15 cellular contexts compared by ENCODE assay signal in genomic region chr9:2096376-2096970, GRCh38.
DNase-seq lines count a peak whose midpoint lies in the region; ATAC-seq, FAIRE-seq and TF ChIP-seq lines count a peak whose summit lies in the region.
"Had no signal": no experiment of that assay in that cellular context is flagged by ENCODE, and none has a peak within 500 bp of the region (broad histone marks: within the 10 kb centered on the region; RNA-seq: fewer than 3 reads in every experiment).

No MANE protein-coding gene starts in this region.

- H3K36me3 ChIP-seq in H1 (ENCODE audit: control insufficient read depth in 2 of 4, insufficient read depth in 4 of 4, low read length in 3 of 4): no peaks in the 10 kb centered on the region

- no peak overlapping the region for H2BK5ac ChIP-seq in H1 (ENCODE audit: low read depth, low read length)

- no peak for FAIRE-seq in H1 (lab: Jason Lieb, UNC)
- FAIRE-seq: GM12878 had no signal

- no peak overlapping the region for H2BK15ac ChIP-seq in H1 (ENCODE audit: low read length)

- TF ChIP-seq RAD21 in H1 (IDR thresholded peaks at IDR 0.05 in 1 of 2, conservative IDR thresholded peaks at IDR 0.05 in 1 of 2; ENCODE audit: low read depth in 2 of 2, low read length in 2 of 2): no peak

- H3K4me2 ChIP-seq in H1 (ENCODE audit: insufficient read depth in 1 of 2, low read depth in 2 of 2, low read length in 2 of 2): no peak overlapping the region

- TF ChIP-seq POLR2A in H1 (IDR thresholded peaks at IDR 0.05; ENCODE audit: control extremely low read depth in 1 of 2, low read depth in 2 of 2, low read length in 2 of 2): no peak

- TF ChIP-seq CTCF in H1 (IDR thresholded peaks at IDR 0.05; ENCODE audit: control extremely low read depth in 1 of 3, insufficient read depth in 1 of 3, low read depth in 1 of 3, low read length in 3 of 3): no peak

- peaks cover 31% of the 10 kb centered on the region for H3K36me3 Mint-ChIP-seq in activated naive CD8-positive, alpha-beta T cell treated with anti-CD3 and anti-CD28 coated beads for 36 hours
- H3K36me3 Mint-ChIP-seq in activated naive CD8-positive, alpha-beta T cell treated with anti-CD3 and anti-CD28 coated beads, Interleukin-2, amount 50 U/mL, for 24 hours (ENCODE audit: low read depth): peaks cover 44% of the 10 kb centered on the region
- peaks cover 7% of the 10 kb centered on the region for H3K36me3 Mint-ChIP-seq in T-helper 17 cell (ENCODE audit: low read depth)

- no peak overlapping the region for H2BK120ac ChIP-seq in H1 (replicated peaks; ENCODE audit: low read depth, low read length)

- H3K23ac ChIP-seq in H1 (ENCODE audit: insufficient read length): no peak overlapping the region

- H3K27me3 Mint-ChIP-seq in activated naive CD8-positive, alpha-beta T cell treated with anti-CD3 and anti-CD28 coated beads for 36 hours: no peaks in the 10 kb centered on the region
- H3K27me3 Mint-ChIP-seq in activated naive CD8-positive, alpha-beta T cell treated with anti-CD3 and anti-CD28 coated beads, Interleukin-2, amount 50 U/mL, for 24 hours: no peaks in the 10 kb centered on the region
- H3K27me3 Mint-ChIP-seq in T-helper 17 cell: no peaks in the 10 kb centered on the region

- no peak overlapping the region for H3K56ac ChIP-seq in H1 (replicated peaks; ENCODE audit: insufficient read length, low read depth, low read length)

- no peak overlapping the region for H3K9ac ChIP-seq in H1 (replicated peaks in 1 of 4; ENCODE audit: extremely low read depth in 1 of 4, low read depth in 3 of 4, low read length in 3 of 4)

- no peak overlapping the region for H3K4me3 ChIP-seq in H1 (ENCODE audit: extremely low read depth in 1 of 4, insufficient read depth in 2 of 4, low read depth in 3 of 4, low read length in 4 of 4)
- H3K4me3 ChIP-seq: GM12878 had no signal

- ATAC-seq in activated naive CD8-positive, alpha-beta T cell treated with anti-CD3 and anti-CD28 coated beads, Interleukin-2, amount 50 U/mL, for 24 hours: no peak
- ATAC-seq in T-helper 17 cell: no peak
- no peak for ATAC-seq in GM18498 (IDR thresholded peaks at IDR 0.05; ENCODE audit: unreplicated experiment)
- no peak for ATAC-seq in GM19328 (IDR thresholded peaks at IDR 0.05; ENCODE audit: unreplicated experiment)
- ATAC-seq: GM12878 had no signal

- H3K79me1 ChIP-seq in H1 (ENCODE audit: low read depth, low read length): no peaks in the 10 kb centered on the region

- H2BK12ac ChIP-seq in H1 (ENCODE audit: low read depth, low read length): no peak overlapping the region; the same call in 1 of the 2 replicates

- no peak overlapping the region for H4K5ac ChIP-seq in H1 (ENCODE audit: insufficient read length, low read depth, low read length)

- no peak overlapping the region for H4K91ac ChIP-seq in H1 (replicated peaks; ENCODE audit: insufficient read length, low read length)

- CTCF ChIA-PET in H1 (lab: Charles Lee; ENCODE audit: partially characterized antibody): interaction anchor here (0.9 to 1.1 kb wide), 2 partner anchors 9 kb away, joined by 3 read pairs; no protein-coding TSS in a partner anchor

- H3K27me3 ChIP-seq in H1 (replicated peaks in 1 of 4; ENCODE audit: control insufficient read depth in 3 of 4, extremely low read depth in 1 of 4, insufficient read depth in 3 of 4, low read length in 3 of 4): no peaks in the 10 kb centered on the region

- no peaks in the 10 kb centered on the region for H3K4me1 ChIP-seq in H1 (replicated peaks in 1 of 4; ENCODE audit: control insufficient read depth in 3 of 4, insufficient read depth in 4 of 4, low read length in 3 of 4)

- H3K9me3 ChIP-seq in T-helper 17 cell (ENCODE audit: control insufficient read depth, low read length, poor library complexity, severe bottlenecking): no peaks in the 10 kb centered on the region
- no peaks in the 10 kb centered on the region for H3K9me3 ChIP-seq in H1 (ENCODE audit: insufficient read depth in 2 of 2, low read depth in 1 of 2, low read length in 1 of 2)

- H3K79me2 ChIP-seq in H1 (ENCODE audit: control insufficient read depth in 1 of 2, insufficient read depth in 2 of 2, low read length in 2 of 2): no peaks in the 10 kb centered on the region

- no peaks in the 10 kb centered on the region for H3K23me2 ChIP-seq in H1 (ENCODE audit: low read depth, low read length)

- DNase-seq in activated naive CD8-positive, alpha-beta T cell treated with anti-CD3 and anti-CD28 coated beads for 36 hours: no peak
- no peak for DNase-seq in activated naive CD8-positive, alpha-beta T cell treated with anti-CD3 and anti-CD28 coated beads, Interleukin-2, amount 50 U/mL, for 24 hours
- DNase-seq in T-helper 17 cell: no peak
- DNase-seq in H1 (ENCODE audit: low read depth in 1 of 2, low spot score in 2 of 2): no peak
- DNase-seq in pons (ENCODE audit: low spot score): no peak
- DNase-seq: C1 segment of cervical spinal cord, GDM1, Kasumi-1, MM.1S, NCI-H187, NCI-H526 treated with DMSO at 0.1 percent for 48 hours, SHP77 had no signal

- H3K18ac ChIP-seq in H1 (ENCODE audit: extremely low read depth, low read length): no peak overlapping the region

- H3K4me1 Mint-ChIP-seq in activated naive CD8-positive, alpha-beta T cell treated with anti-CD3 and anti-CD28 coated beads for 36 hours: no peaks in the 10 kb centered on the region
- no peaks in the 10 kb centered on the region for H3K4me1 Mint-ChIP-seq in activated naive CD8-positive, alpha-beta T cell treated with anti-CD3 and anti-CD28 coated beads, Interleukin-2, amount 50 U/mL, for 24 hours
- peaks cover 3% of the 10 kb centered on the region for H3K4me1 Mint-ChIP-seq in T-helper 17 cell

- H3K4ac ChIP-seq in H1 (replicated peaks; ENCODE audit: insufficient read length, low read depth, low read length): no peak overlapping the region

- no peak overlapping the region for H2AFZ ChIP-seq in H1 (ENCODE audit: low read length)

- H3K27ac ChIP-seq in H1 (ENCODE audit: low read depth, low read length): no peak overlapping the region

- no peaks in the 10 kb centered on the region for H3K9me3 Mint-ChIP-seq in activated naive CD8-positive, alpha-beta T cell treated with anti-CD3 and anti-CD28 coated beads for 36 hours
- H3K9me3 Mint-ChIP-seq in activated naive CD8-positive, alpha-beta T cell treated with anti-CD3 and anti-CD28 coated beads, Interleukin-2, amount 50 U/mL, for 24 hours: no peaks in the 10 kb centered on the region

- POLR2A ChIA-PET in H1 (lab: Charles Lee; ENCODE audit: partially characterized antibody): interaction anchor here (1.5 kb wide), 1 partner anchor 12 kb away, joined by 5 read pairs; no protein-coding TSS in a partner anchor

- no peak overlapping the region for H4K8ac ChIP-seq in H1 (ENCODE audit: extremely low read depth, insufficient read depth, low read length)

- H2AK5ac ChIP-seq in H1 (ENCODE audit: low read depth, low read length): no peak overlapping the region

- H2BK20ac ChIP-seq in H1 (ENCODE audit: low read length): no peak overlapping the region

- peak overlapping the region; percentile 18 for H3K27ac Mint-ChIP-seq in activated naive CD8-positive, alpha-beta T cell treated with anti-CD3 and anti-CD28 coated beads for 36 hours
- no peak overlapping the region for H3K27ac Mint-ChIP-seq in activated naive CD8-positive, alpha-beta T cell treated with anti-CD3 and anti-CD28 coated beads, Interleukin-2, amount 50 U/mL, for 24 hours
- H3K27ac Mint-ChIP-seq in T-helper 17 cell: peak overlapping the region; percentile 62

- no peak overlapping the region for H3K14ac ChIP-seq in H1 (ENCODE audit: insufficient read length)

- H3K4me3 Mint-ChIP-seq in activated naive CD8-positive, alpha-beta T cell treated with anti-CD3 and anti-CD28 coated beads for 36 hours: no peak overlapping the region
- H3K4me3 Mint-ChIP-seq in activated naive CD8-positive, alpha-beta T cell treated with anti-CD3 and anti-CD28 coated beads, Interleukin-2, amount 50 U/mL, for 24 hours: no peak overlapping the region
- no peak overlapping the region for H3K4me3 Mint-ChIP-seq in T-helper 17 cell

- H4K20me1 ChIP-seq in H1 (replicated peaks in 1 of 2; ENCODE audit: control insufficient read depth in 1 of 2, insufficient read depth in 2 of 2, low read length in 2 of 2): no peaks in the 10 kb centered on the region

- no peak for TF ChIP-seq EP300 in H1 (IDR thresholded peaks at IDR 0.05; ENCODE audit: borderline replicate concordance in 1 of 2, low read depth in 2 of 2, low read length in 2 of 2)

- 91% methylated on average over 6 of the region's 6 CpGs; no CpG with 5 or more reads in 1 of the 2 experiments for WGBS in H1 (ENCODE audit: extremely low coverage in 1 of 2, insufficient coverage in 1 of 2, insufficient read length in 1 of 2, insufficient replicate concordance in 2 of 2, low coverage in 1 of 2, low lambda C conversion rate in 2 of 2, missing lambda C conversion rate in 1 of 2), 2 experiments

TF ChIP-seq in H1, 55 proteins besides CTCF, POLR2A, EP300 and RAD21:
- TF ChIP-seq CEBPB (IDR thresholded peaks at IDR 0.05; ENCODE audit: low read depth, low read length) (peak; percentile 84), MAFK (IDR thresholded peaks at IDR 0.05; ENCODE audit: low read depth, low read length) (no peak), HDAC2 (IDR thresholded peaks at IDR 0.05; ENCODE audit: borderline replicate concordance in 1 of 2, low read depth in 2 of 2, low read length in 2 of 2) (no peak), YY1 (IDR thresholded peaks at IDR 0.05; ENCODE audit: low read depth, low read length) (no peak), POU5F1 (IDR thresholded peaks at IDR 0.05; ENCODE audit: low read depth, low read length) (no peak), SP2 (IDR thresholded peaks at IDR 0.05; ENCODE audit: low read length) (no peak), TCF12 (IDR thresholded peaks at IDR 0.05; ENCODE audit: low read depth, low read length) (no peak), SIN3A (conservative IDR thresholded peaks at IDR 0.05 in 1 of 2, IDR thresholded peaks at IDR 0.05 in 1 of 2; ENCODE audit: low read depth in 1 of 2, low read length in 2 of 2) (no peak), CTBP2 (IDR thresholded peaks at IDR 0.05; ENCODE audit: borderline replicate concordance, insufficient read depth, insufficient read length, low read length) (no peak), POLR2AphosphoS5 (IDR thresholded peaks at IDR 0.05; ENCODE audit: low read depth, low read length) (no peak), KDM1A (IDR thresholded peaks at IDR 0.05; ENCODE audit: borderline replicate concordance, low read length) (no peak), BACH1 (IDR thresholded peaks at IDR 0.05; ENCODE audit: low read length) (peak; percentile 51; the same call in 1 of the 2 replicates), KDM5A (IDR thresholded peaks at IDR 0.05; ENCODE audit: low read length) (no peak), RXRA (IDR thresholded peaks at IDR 0.05; ENCODE audit: insufficient read depth, low read depth, low read length) (no peak), TAF7 (optimal IDR thresholded peaks at IDR 0.05; ENCODE audit: borderline replicate concordance, low read depth, low read length) (no peak)
